In genomic region chr15:84983711-84984110, GRCh38 we compare ENCODE assay signal across 8 cellular contexts. TPM values are rescaled to one million over a fixed set of nuclear protein-coding genes. Genes with fewer than 3 reads are reported as not detected.
DNase-seq lines count a peak whose midpoint lies in the region; ATAC-seq and TF ChIP-seq lines count a peak whose summit lies in the region.
"Had no signal": no experiment of that assay in that cellular context is flagged by ENCODE, and none has a peak within 500 bp of the region (broad histone marks: within the 10 kb centered on the region; RNA-seq: fewer than 3 reads in every experiment).

No MANE protein-coding gene starts in this region.

- DNase-seq in ELR (ENCODE audit: low read depth), result peak; percentile 16
- no peak for DNase-seq in PC-9
- DNase-seq in epithelial cell of proximal tubule (ENCODE audit: low read depth), result no peak
- no peak for DNase-seq in omental fat pad (ENCODE audit: low spot score)
- no peak for DNase-seq in mammary epithelial cell
- DNase-seq in NK-92 (lab: John Stamatoyannopoulos, UW; ENCODE audit: unreplicated experiment), result no peak

- no peaks in the 10 kb centered on the region for H3K9me2 ChIP-seq in PC-9 (ENCODE audit: insufficient read depth)

- CTCF ChIA-PET in PC-9 (lab: Charles Lee) (no interaction called here), mammary epithelial cell (lab: Charles Lee; ENCODE audit: low non-redundant PET) (no interaction called here)

- no peak overlapping the region for H3K9ac ChIP-seq in skeletal muscle satellite cell (ENCODE audit: low read depth, low read length)
- no peak overlapping the region for H3K9ac ChIP-seq in mammary epithelial cell (ENCODE audit: insufficient read depth, low read length)

- H3K79me2 ChIP-seq in PC-9 (ENCODE audit: low read depth) (peaks cover 66% of the 10 kb centered on the region), mammary epithelial cell (ENCODE audit: insufficient read depth, low read length) (peaks cover 57% of the 10 kb centered on the region)

- no peak overlapping the region for H3K27ac ChIP-seq in PC-9
- no peak overlapping the region for H3K27ac ChIP-seq in mammary epithelial cell (ENCODE audit: insufficient read depth, low read depth, low read length)
- H3K27ac ChIP-seq: RWPE1 had no signal

- H4K20me1 ChIP-seq in PC-9 (ENCODE audit: insufficient read depth), result peaks cover 20% of the 10 kb centered on the region
- H4K20me1 ChIP-seq in mammary epithelial cell (ENCODE audit: insufficient read depth, low read length), result no peaks in the 10 kb centered on the region

- peak overlapping the region; percentile 96 for H3K4me2 ChIP-seq in PC-9
- H3K4me2 ChIP-seq in skeletal muscle satellite cell (ENCODE audit: low read length), result peak overlapping the region; percentile 96
- no peak overlapping the region for H3K4me2 ChIP-seq in mammary epithelial cell (ENCODE audit: insufficient read depth, low read depth, low read length)

- ATAC-seq in omental fat pad (ENCODE audit: low FRiP score), result no peak

- H3F3A ChIP-seq in PC-9 (ENCODE audit: insufficient read depth, low read depth), result peaks cover 6% of the 10 kb centered on the region; the same call in 1 of the 2 replicates

- WGBS in mammary epithelial cell (ENCODE audit: low coverage, missing lambda C conversion rate), result 94% methylated on average over 2 of the region's 2 CpGs

- H3K4me3 ChIP-seq in PC-9 (peak overlapping the region; percentile 69), epithelial cell of proximal tubule (ENCODE audit: low read depth, low read length) (peak overlapping the region; percentile 92), skeletal muscle satellite cell (ENCODE audit: low read length) (no peak overlapping the region), mammary epithelial cell (replicated peaks in 1 of 3; ENCODE audit: insufficient read depth in 1 of 3, low read depth in 2 of 3, low read length in 3 of 3) (no peak overlapping the region)

- POLR2A ChIA-PET in PC-9 (lab: Charles Lee; ENCODE audit: unreplicated experiment), result interaction anchor here (0.6 to 0.7 kb wide), 2 partner anchors 41 to 59 kb away, joined by 3 to 6 read pairs; no protein-coding TSS in a partner anchor

- peaks cover 29% of the 10 kb centered on the region for H3K4me1 ChIP-seq in PC-9 (replicated peaks; ENCODE audit: insufficient read depth)
- peaks cover 12% of the 10 kb centered on the region for H3K4me1 ChIP-seq in skeletal muscle satellite cell (ENCODE audit: control insufficient read depth, insufficient read depth, low read length)
- peaks cover 14% of the 10 kb centered on the region for H3K4me1 ChIP-seq in mammary epithelial cell (ENCODE audit: insufficient read depth, low read length)

- H2AFZ ChIP-seq in PC-9, result no peak overlapping the region
- H2AFZ ChIP-seq in mammary epithelial cell (ENCODE audit: low read depth, low read length), result no peak overlapping the region

- BruUV-seq in PC-9 (replicated peaks; lab: Mats Ljungman, UMichigan), result no TSS peak
- BruUV-seq in mammary epithelial cell (replicated peaks; lab: Mats Ljungman, UMichigan), result no TSS peak

- in situ Hi-C loops in mammary epithelial cell (cut with MboI; ENCODE audit: low sequenced_read_pairs in 2 of 2), result no loop called here

- H3K9me3 ChIP-seq in PC-9 (ENCODE audit: insufficient read depth, low read depth) (no peaks in the 10 kb centered on the region), skeletal muscle satellite cell (replicated peaks; ENCODE audit: low read length) (no peaks in the 10 kb centered on the region), mammary epithelial cell (replicated peaks; ENCODE audit: insufficient read depth, low read length) (no peaks in the 10 kb centered on the region)

- H3K36me3 ChIP-seq in PC-9 (ENCODE audit: low read depth) (no peaks in the 10 kb centered on the region), skeletal muscle satellite cell (ENCODE audit: insufficient read depth, low read length) (no peaks in the 10 kb centered on the region), mammary epithelial cell (ENCODE audit: insufficient read depth, low read length) (no peaks in the 10 kb centered on the region)

- dilution Hi-C loops in mammary epithelial cell (cut with HindIII; ENCODE audit: low sequenced_read_pairs), result no loop called here

- H3K27me3 ChIP-seq in PC-9 (ENCODE audit: insufficient read depth, low read depth) (no peaks in the 10 kb centered on the region), skeletal muscle satellite cell (ENCODE audit: control insufficient read depth, insufficient read depth, low read length) (no peaks in the 10 kb centered on the region), mammary epithelial cell (ENCODE audit: insufficient read depth, low read length) (no peaks in the 10 kb centered on the region)

- TF ChIP-seq CTCF in PC-9 (conservative IDR thresholded peaks at IDR 0.05), result no peak
- TF ChIP-seq CTCF in epithelial cell of proximal tubule (conservative IDR thresholded peaks at IDR 0.05; ENCODE audit: low read depth, low read length), result no peak
- TF ChIP-seq CTCF in omental fat pad (IDR thresholded peaks at IDR 0.05), result no peak
- no peak for TF ChIP-seq CTCF in mammary epithelial cell (conservative IDR thresholded peaks at IDR 0.05 in 1 of 2, IDR thresholded peaks at IDR 0.05 in 1 of 2; ENCODE audit: extremely low read depth in 1 of 2, insufficient read depth in 1 of 2, low read depth in 1 of 2, low read length in 2 of 2)

- intact Hi-C loops in PC-9 (cut with micrococcal nuclease; ENCODE audit: unreplicated experiment), result loop anchor here (2.0 to 5.0 kb wide), 2 partner anchors 29 to 381 kb away; partner anchors contain the start of gene ZSCAN2
- intact Hi-C loops in mammary epithelial cell (cut with micrococcal nuclease), result no loop called here

RNA-seq across cellular contexts. Expression of gene PDE8A, which starts 2.1 kb away (rescaled TPM):
- total RNA-seq in PC-9 (2021) (38.8 and 47.3 TPM in 2 replicates), epithelial cell of proximal tubule (14.9 and 24.6 TPM in 2 replicates), omental fat pad (10 to 100 TPM; 61.0 to 86.5 (median 79.0) TPM), mammary epithelial cell (10 to 100 TPM; 19.3 to 26.8 TPM)
- total RNA-seq in skeletal muscle satellite cell (2012; rRNA removed), result 17.0 and 17.5 TPM in 2 replicates
- polyA plus RNA-seq in mammary epithelial cell, result 22.9 TPM
- 79.3 TPM for polyA minus RNA-seq in mammary epithelial cell

Comparison
In these comparisons a context has a peak if more than half of its experiments do, and no peak if none do; other contexts are left out.
1. H3K4me3 ChIP-seq: peak in PC-9 (single experiment) and epithelial cell of proximal tubule (single experiment); none in skeletal muscle satellite cell (single experiment) and mammary epithelial cell (0 of 3).